In genomic region chr20:15609956-15610355, GRCh38 we compare ENCODE assay signal across 15 cellular contexts.
A peak's percentile ranks its signal among the peaks of the same experiment; 100 is the strongest.
DNase-seq lines count a peak whose midpoint lies in the region; ATAC-seq and TF ChIP-seq lines count a peak whose summit lies in the region.
"Had no signal": no experiment of that assay in that cellular context is flagged by ENCODE, and none has a peak within 500 bp of the region (broad histone marks: within the 10 kb centered on the region; RNA-seq: fewer than 3 reads in every experiment).

No MANE protein-coding gene starts in this region.

- H3K9ac ChIP-seq in OCI-LY3 (ENCODE audit: low read length) = no peak overlapping the region
- H3K9ac ChIP-seq: GM23248 had no signal

- H3K27ac ChIP-seq in OCI-LY3 (ENCODE audit: low read length) = no peak overlapping the region
- H3K27ac ChIP-seq in lower lobe of right lung = peak overlapping the region; percentile 24
- no peak overlapping the region for H3K27ac ChIP-seq in substantia nigra (ENCODE audit: low read depth, low read length, poor library complexity, severe bottlenecking)
- H3K27ac ChIP-seq: C4-2B, GM23248 had no signal

- DNase-seq in KG1 (lab: John Stamatoyannopoulos, UW) (peak; percentile 32), NOMO-1 (lab: John Stamatoyannopoulos, UW; ENCODE audit: unreplicated experiment in 2 of 2) (peak; percentile 79 to 92), lower lobe of right lung (no peak), head of caudate nucleus (no peak), substantia nigra (lab: John Stamatoyannopoulos, UW) (no peak)
- DNase-seq: ACHN; CD4-positive, alpha-beta memory T cell; DMS79; GM23248 had no signal

- ATAC-seq in lower lobe of right lung (peak; percentile 49 to 67), HG02938 (IDR thresholded peaks at IDR 0.05; ENCODE audit: unreplicated experiment) (no peak), HG03457 (IDR thresholded peaks at IDR 0.05; ENCODE audit: unreplicated experiment) (no peak)
- ATAC-seq: GM12878, HCT116 had no signal

- H2AFZ ChIP-seq in OCI-LY3 (ENCODE audit: low read depth, low read length) = no peak overlapping the region
- H2AFZ ChIP-seq: GM23248 had no signal

- H3K27me3 ChIP-seq in OCI-LY3 (ENCODE audit: low read depth, low read length) = no peaks in the 10 kb centered on the region
- no peaks in the 10 kb centered on the region for H3K27me3 ChIP-seq in lower lobe of right lung (ENCODE audit: low read depth)

- intact Hi-C loops in lower lobe of right lung (cut with DNase I) (no loop called here), head of caudate nucleus (cut with DNase I) (no loop called here)

- H3K4me1 ChIP-seq in OCI-LY3 (ENCODE audit: low read length) = peaks cover 23% of the 10 kb centered on the region
- peaks cover 16% of the 10 kb centered on the region for H3K4me1 ChIP-seq in lower lobe of right lung

- H3K36me3 ChIP-seq in OCI-LY3 (replicated peaks; ENCODE audit: low read depth, low read length) (no peaks in the 10 kb centered on the region), lower lobe of right lung (no peaks in the 10 kb centered on the region)

- H3K4me3 ChIP-seq in OCI-LY3 (ENCODE audit: low read length) (peak overlapping the region; percentile 23; the same call in 1 of the 2 replicates), lower lobe of right lung (no peak overlapping the region)
- H3K4me3 ChIP-seq: GM12878, GM23248 had no signal

- peak overlapping the region; percentile 55 for H3K4me2 ChIP-seq in OCI-LY3 (ENCODE audit: low read length)

- H4K20me1 ChIP-seq in OCI-LY3 (ENCODE audit: insufficient read depth, low read length) = no peaks in the 10 kb centered on the region

- no peaks in the 10 kb centered on the region for H3K9me3 ChIP-seq in OCI-LY3 (ENCODE audit: insufficient read depth, low read length)
- no peaks in the 10 kb centered on the region for H3K9me3 ChIP-seq in lower lobe of right lung

- H3K79me2 ChIP-seq in OCI-LY3 (ENCODE audit: low read length) = no peaks in the 10 kb centered on the region

- no peak for TF ChIP-seq CTCF in OCI-LY3 (IDR thresholded peaks at IDR 0.05; ENCODE audit: low read depth, low read length)
- TF ChIP-seq CTCF in lower lobe of right lung (IDR thresholded peaks at IDR 0.05) = no peak

Comparison
In these comparisons a context has a peak if more than half of its experiments do, and no peak if none do; other contexts are left out.
1. DNase-seq: peak in KG1 (single experiment) and NOMO-1 (2 of 2); none in lower lobe of right lung (single experiment), head of caudate nucleus (0 of 42) and substantia nigra (0 of 49).
2. ATAC-seq: peak in lower lobe of right lung (2 of 2); none in HG02938 (single experiment) and HG03457 (single experiment).